Comparison of ENCODE assay signal across 1 cellular context in the genomic region with DNA sequence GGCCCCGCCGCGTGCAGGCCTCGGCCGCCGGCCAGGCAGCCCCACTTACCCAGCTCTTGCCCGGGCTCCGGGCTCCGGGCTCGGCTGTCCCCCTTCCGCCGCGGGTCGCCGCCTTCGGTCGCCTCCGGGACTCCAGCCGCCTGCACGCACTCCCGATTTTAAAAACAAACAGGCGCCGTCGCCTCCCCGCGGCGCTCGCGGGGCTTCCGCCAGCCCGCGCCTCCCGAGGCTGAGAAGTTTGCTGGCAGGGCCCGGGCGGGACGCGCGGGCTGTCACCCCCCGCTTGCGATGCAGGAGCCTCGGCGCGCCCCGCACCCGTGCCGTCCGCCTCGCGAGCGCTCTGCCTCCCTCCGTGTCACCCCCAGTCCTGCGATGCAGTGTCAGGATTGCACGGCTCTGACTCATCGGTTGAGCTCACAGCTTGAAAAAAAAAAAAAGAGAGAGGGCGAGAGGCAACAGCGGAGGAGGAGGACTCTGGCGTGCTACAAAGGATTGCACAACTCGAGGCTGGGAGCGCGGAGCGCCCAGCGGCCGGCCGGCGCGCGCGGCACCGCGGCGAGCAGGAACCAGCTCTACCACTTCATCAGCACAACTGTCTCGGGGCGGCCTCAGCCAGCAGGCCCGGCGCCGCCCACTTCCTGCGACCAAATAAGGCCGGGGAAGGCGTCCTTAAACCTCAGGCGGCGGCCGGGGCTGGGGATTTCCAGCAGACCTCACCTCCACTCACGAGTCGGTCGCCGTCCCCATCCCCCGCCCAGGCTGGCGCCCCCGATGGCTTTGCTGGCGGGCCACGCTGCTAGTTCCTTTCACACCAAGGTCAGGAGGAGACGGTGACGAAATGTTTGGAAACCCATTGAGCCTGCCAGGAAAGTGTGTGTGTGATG.
A peak's percentile ranks its signal among the peaks of the same experiment; 100 is the strongest.
TF ChIP-seq lines count a peak whose summit lies in the region.

No MANE protein-coding gene starts in this region.

TF ChIP-seq in GM12878, 131 proteins besides CTCF, POLR2A, EP300 and RAD21 (continued from another document and continues in another):
- TF ChIP-seq, protein P1, sequence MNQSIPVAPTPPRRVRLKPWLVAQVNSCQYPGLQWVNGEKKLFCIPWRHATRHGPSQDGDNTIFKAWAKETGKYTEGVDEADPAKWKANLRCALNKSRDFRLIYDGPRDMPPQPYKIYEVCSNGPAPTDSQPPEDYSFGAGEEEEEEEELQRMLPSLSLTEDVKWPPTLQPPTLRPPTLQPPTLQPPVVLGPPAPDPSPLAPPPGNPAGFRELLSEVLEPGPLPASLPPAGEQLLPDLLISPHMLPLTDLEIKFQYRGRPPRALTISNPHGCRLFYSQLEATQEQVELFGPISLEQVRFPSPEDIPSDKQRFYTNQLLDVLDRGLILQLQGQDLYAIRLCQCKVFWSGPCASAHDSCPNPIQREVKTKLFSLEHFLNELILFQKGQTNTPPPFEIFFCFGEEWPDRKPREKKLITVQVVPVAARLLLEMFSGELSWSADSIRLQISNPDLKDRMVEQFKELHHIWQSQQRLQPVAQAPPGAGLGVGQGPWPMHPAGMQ (IDR thresholded peaks at IDR 0.05; ENCODE audit: borderline replicate concordance), result no peak
- TF ChIP-seq EGR1 (IDR thresholded peaks at IDR 0.05; ENCODE audit: borderline replicate concordance in 1 of 2, low read depth in 2 of 2, low read length in 2 of 2) (no peak), ATF7 (IDR thresholded peaks at IDR 0.05; ENCODE audit: low read depth) (peak; percentile 86), MYC (IDR thresholded peaks at IDR 0.05; ENCODE audit: insufficient read depth, insufficient read length, insufficient replicate concordance, low read length, severe bottlenecking) (peak; percentile 33), CHD1 (IDR thresholded peaks at IDR 0.05; ENCODE audit: low read depth, low read length) (no peak; the same call in 1 of the 2 replicates), BRCA1 (IDR thresholded peaks at IDR 0.05; ENCODE audit: low read depth, low read length) (no peak), MAX (IDR thresholded peaks at IDR 0.05; ENCODE audit: low read depth, low read length) (no peak), YY1 (IDR thresholded peaks at IDR 0.05; ENCODE audit: low read depth, low read length) (peak; percentile 38; the same call in 1 of the 2 replicates), ZNF24 (IDR thresholded peaks at IDR 0.05) (no peak), REST (IDR thresholded peaks at IDR 0.05; ENCODE audit: low read depth, low read length) (no peak), HCFC1 (IDR thresholded peaks at IDR 0.05; ENCODE audit: low read length) (no peak), NRF1 (conservative IDR thresholded peaks at IDR 0.05; ENCODE audit: low read depth, low read length) (no peak), YBX1 (IDR thresholded peaks at IDR 0.05) (no peak), FOXK2 (IDR thresholded peaks at IDR 0.05) (no peak), NFIC (IDR thresholded peaks at IDR 0.05; ENCODE audit: low read depth, low read length) (no peak), ZNF217 (IDR thresholded peaks at IDR 0.05) (no peak), MYB (IDR thresholded peaks at IDR 0.05; ENCODE audit: borderline replicate concordance, low read depth, low read length) (no peak), RAD51 (IDR thresholded peaks at IDR 0.05) (no peak), KDM1A (IDR thresholded peaks at IDR 0.05; ENCODE audit: borderline replicate concordance) (no peak), SMAD1 (IDR thresholded peaks at IDR 0.05; ENCODE audit: low read depth, partially characterized antibody) (no peak), FOXM1 (IDR thresholded peaks at IDR 0.05; ENCODE audit: low read depth, low read length) (no peak), SIN3A (IDR thresholded peaks at IDR 0.05; ENCODE audit: low read depth, low read length) (peak; percentile 86; the same call in 1 of the 2 replicates), TCF12 (IDR thresholded peaks at IDR 0.05; ENCODE audit: low read depth, low read length) (0 out of 2 replicates have a peak, but pooled peaks have one; percentile 26), NR2C2 (IDR thresholded peaks at IDR 0.05; ENCODE audit: borderline replicate concordance, control insufficient read depth, insufficient read length, low read depth) (no peak), RELA (IDR thresholded peaks at IDR 0.05; ENCODE audit: borderline replicate concordance, partially characterized antibody) (peak; percentile 97), NFYA (IDR thresholded peaks at IDR 0.05; ENCODE audit: borderline replicate concordance, low read depth, low read length) (no peak), ESRRA (IDR thresholded peaks at IDR 0.05; ENCODE audit: low read length) (no peak), RFX5 (IDR thresholded peaks at IDR 0.05; ENCODE audit: low read depth, low read length) (0 out of 2 replicates have a peak, but pooled peaks have one; percentile 9), ZNF274 (IDR thresholded peaks at IDR 0.05; ENCODE audit: insufficient read depth, insufficient read length) (no peak), RB1 (IDR thresholded peaks at IDR 0.05; ENCODE audit: borderline replicate concordance) (peak; percentile 41; the same call in 1 of the 2 replicates), IRF4 (IDR thresholded peaks at IDR 0.05; ENCODE audit: low read depth, low read length) (no peak), ETV6 (conservative IDR thresholded peaks at IDR 0.05 in 1 of 2, IDR thresholded peaks at IDR 0.05 in 1 of 2; ENCODE audit: borderline replicate concordance in 1 of 2, low read depth in 1 of 2) (no peak; a peak in 2 of 4 replicates), NR2C1 (IDR thresholded peaks at IDR 0.05) (no peak), ELK1 (IDR thresholded peaks at IDR 0.05; ENCODE audit: low read depth, low read length) (peak; percentile 100)
- TF ChIP-seq, protein P2, sequence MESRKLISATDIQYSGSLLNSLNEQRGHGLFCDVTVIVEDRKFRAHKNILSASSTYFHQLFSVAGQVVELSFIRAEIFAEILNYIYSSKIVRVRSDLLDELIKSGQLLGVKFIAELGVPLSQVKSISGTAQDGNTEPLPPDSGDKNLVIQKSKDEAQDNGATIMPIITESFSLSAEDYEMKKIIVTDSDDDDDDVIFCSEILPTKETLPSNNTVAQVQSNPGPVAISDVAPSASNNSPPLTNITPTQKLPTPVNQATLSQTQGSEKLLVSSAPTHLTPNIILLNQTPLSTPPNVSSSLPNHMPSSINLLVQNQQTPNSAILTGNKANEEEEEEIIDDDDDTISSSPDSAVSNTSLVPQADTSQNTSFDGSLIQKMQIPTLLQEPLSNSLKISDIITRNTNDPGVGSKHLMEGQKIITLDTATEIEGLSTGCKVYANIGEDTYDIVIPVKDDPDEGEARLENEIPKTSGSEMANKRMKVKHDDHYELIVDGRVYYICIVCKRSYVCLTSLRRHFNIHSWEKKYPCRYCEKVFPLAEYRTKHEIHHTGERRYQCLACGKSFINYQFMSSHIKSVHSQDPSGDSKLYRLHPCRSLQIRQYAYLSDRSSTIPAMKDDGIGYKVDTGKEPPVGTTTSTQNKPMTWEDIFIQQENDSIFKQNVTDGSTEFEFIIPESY (IDR thresholded peaks at IDR 0.05), result peak; percentile 49; the same call in 1 of the 2 replicates
- TF ChIP-seq, protein P3, sequence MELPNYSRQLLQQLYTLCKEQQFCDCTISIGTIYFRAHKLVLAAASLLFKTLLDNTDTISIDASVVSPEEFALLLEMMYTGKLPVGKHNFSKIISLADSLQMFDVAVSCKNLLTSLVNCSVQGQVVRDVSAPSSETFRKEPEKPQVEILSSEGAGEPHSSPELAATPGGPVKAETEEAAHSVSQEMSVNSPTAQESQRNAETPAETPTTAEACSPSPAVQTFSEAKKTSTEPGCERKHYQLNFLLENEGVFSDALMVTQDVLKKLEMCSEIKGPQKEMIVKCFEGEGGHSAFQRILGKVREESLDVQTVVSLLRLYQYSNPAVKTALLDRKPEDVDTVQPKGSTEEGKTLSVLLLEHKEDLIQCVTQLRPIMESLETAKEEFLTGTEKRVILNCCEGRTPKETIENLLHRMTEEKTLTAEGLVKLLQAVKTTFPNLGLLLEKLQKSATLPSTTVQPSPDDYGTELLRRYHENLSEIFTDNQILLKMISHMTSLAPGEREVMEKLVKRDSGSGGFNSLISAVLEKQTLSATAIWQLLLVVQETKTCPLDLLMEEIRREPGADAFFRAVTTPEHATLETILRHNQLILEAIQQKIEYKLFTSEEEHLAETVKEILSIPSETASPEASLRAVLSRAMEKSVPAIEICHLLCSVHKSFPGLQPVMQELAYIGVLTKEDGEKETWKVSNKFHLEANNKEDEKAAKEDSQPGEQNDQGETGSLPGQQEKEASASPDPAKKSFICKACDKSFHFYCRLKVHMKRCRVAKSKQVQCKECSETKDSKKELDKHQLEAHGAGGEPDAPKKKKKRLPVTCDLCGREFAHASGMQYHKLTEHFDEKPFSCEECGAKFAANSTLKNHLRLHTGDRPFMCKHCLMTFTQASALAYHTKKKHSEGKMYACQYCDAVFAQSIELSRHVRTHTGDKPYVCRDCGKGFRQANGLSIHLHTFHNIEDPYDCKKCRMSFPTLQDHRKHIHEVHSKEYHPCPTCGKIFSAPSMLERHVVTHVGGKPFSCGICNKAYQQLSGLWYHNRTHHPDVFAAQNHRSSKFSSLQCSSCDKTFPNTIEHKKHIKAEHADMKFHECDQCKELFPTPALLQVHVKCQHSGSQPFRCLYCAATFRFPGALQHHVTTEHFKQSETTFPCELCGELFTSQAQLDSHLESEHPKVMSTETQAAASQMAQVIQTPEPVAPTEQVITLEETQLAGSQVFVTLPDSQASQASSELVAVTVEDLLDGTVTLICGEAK (IDR thresholded peaks at IDR 0.05; ENCODE audit: borderline replicate concordance), result no peak
- TF ChIP-seq, protein P4, sequence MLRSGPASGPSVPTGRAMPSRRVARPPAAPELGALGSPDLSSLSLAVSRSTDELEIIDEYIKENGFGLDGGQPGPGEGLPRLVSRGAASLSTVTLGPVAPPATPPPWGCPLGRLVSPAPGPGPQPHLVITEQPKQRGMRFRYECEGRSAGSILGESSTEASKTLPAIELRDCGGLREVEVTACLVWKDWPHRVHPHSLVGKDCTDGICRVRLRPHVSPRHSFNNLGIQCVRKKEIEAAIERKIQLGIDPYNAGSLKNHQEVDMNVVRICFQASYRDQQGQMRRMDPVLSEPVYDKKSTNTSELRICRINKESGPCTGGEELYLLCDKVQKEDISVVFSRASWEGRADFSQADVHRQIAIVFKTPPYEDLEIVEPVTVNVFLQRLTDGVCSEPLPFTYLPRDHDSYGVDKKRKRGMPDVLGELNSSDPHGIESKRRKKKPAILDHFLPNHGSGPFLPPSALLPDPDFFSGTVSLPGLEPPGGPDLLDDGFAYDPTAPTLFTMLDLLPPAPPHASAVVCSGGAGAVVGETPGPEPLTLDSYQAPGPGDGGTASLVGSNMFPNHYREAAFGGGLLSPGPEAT (IDR thresholded peaks at IDR 0.05; ENCODE audit: low read depth), result peak; percentile 98
- TF ChIP-seq, protein P5, sequence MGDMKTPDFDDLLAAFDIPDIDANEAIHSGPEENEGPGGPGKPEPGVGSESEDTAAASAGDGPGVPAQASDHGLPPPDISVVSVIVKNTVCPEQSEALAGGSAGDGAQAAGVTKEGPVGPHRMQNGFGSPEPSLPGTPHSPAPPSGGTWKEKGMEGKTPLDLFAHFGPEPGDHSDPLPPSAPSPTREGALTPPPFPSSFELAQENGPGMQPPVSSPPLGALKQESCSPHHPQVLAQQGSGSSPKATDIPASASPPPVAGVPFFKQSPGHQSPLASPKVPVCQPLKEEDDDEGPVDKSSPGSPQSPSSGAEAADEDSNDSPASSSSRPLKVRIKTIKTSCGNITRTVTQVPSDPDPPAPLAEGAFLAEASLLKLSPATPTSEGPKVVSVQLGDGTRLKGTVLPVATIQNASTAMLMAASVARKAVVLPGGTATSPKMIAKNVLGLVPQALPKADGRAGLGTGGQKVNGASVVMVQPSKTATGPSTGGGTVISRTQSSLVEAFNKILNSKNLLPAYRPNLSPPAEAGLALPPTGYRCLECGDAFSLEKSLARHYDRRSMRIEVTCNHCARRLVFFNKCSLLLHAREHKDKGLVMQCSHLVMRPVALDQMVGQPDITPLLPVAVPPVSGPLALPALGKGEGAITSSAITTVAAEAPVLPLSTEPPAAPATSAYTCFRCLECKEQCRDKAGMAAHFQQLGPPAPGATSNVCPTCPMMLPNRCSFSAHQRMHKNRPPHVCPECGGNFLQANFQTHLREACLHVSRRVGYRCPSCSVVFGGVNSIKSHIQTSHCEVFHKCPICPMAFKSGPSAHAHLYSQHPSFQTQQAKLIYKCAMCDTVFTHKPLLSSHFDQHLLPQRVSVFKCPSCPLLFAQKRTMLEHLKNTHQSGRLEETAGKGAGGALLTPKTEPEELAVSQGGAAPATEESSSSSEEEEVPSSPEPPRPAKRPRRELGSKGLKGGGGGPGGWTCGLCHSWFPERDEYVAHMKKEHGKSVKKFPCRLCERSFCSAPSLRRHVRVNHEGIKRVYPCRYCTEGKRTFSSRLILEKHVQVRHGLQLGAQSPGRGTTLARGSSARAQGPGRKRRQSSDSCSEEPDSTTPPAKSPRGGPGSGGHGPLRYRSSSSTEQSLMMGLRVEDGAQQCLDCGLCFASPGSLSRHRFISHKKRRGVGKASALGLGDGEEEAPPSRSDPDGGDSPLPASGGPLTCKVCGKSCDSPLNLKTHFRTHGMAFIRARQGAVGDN (IDR thresholded peaks at IDR 0.05), result peak; percentile 53; the same call in 1 of the 2 replicates
